ENCODE assay signal across 1 cellular context in the genomic region with DNA sequence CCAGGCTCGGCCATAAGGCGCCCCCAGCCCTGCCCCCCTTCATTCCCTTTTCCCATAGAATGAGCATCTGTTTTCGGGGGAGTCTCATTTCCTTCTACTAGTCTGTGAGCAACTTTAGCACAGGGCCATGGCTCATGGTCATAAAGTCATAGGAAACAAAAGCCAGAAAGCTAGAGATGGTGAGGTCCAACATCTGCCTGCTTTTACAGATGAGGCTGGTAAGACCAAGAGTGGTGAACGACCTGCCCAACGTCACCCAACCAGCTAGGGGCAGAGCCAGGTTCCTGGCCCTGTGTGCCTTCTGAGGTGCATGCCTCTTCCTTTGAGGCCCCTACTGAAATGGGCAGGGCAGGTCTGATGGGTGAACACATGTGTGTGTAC.
TF ChIP-seq lines count a peak whose summit lies in the region.

No MANE protein-coding gene starts in this region.

TF ChIP-seq in H1, 55 proteins besides CTCF, POLR2A, EP300 and RAD21:
- TF ChIP-seq RBBP5 (IDR thresholded peaks at IDR 0.05; ENCODE audit: borderline replicate concordance, low read depth, low read length) = no peak
- TF ChIP-seq RFX5 (IDR thresholded peaks at IDR 0.05; ENCODE audit: borderline replicate concordance, low read depth, low read length) = no peak
- no peak for TF ChIP-seq POLR2AphosphoS5 (IDR thresholded peaks at IDR 0.05; ENCODE audit: low read depth, low read length)
- TF ChIP-seq EZH2 (IDR thresholded peaks at IDR 0.05; ENCODE audit: low read depth, low read length, severe bottlenecking) = no peak
- TF ChIP-seq EGR1 (IDR thresholded peaks at IDR 0.05; ENCODE audit: borderline replicate concordance, low read depth, low read length) = no peak
- TF ChIP-seq MAFK (IDR thresholded peaks at IDR 0.05; ENCODE audit: low read depth, low read length) = no peak
- no peak for TF ChIP-seq CEBPB (IDR thresholded peaks at IDR 0.05; ENCODE audit: low read depth, low read length)
- no peak for TF ChIP-seq JUND (IDR thresholded peaks at IDR 0.05; ENCODE audit: low read length)
- TF ChIP-seq NRF1 (IDR thresholded peaks at IDR 0.05; ENCODE audit: low read depth, low read length) = no peak
- TF ChIP-seq ZNF274 (IDR thresholded peaks at IDR 0.05; ENCODE audit: borderline replicate concordance, extremely low read depth, low read length) = no peak
- TF ChIP-seq GTF2F1 (IDR thresholded peaks at IDR 0.05; ENCODE audit: borderline replicate concordance, low read depth, low read length) = no peak
- TF ChIP-seq FOSL1 (IDR thresholded peaks at IDR 0.05; ENCODE audit: insufficient read depth, low read depth, low read length) = no peak
- no peak for TF ChIP-seq KDM1A (IDR thresholded peaks at IDR 0.05; ENCODE audit: borderline replicate concordance, low read length)
- TF ChIP-seq CTBP2 (IDR thresholded peaks at IDR 0.05; ENCODE audit: borderline replicate concordance, insufficient read depth, insufficient read length, low read length) = no peak
- no peak for TF ChIP-seq CREB1 (IDR thresholded peaks at IDR 0.05)
- no peak for TF ChIP-seq SP2 (IDR thresholded peaks at IDR 0.05; ENCODE audit: low read length)
- TF ChIP-seq TBP (IDR thresholded peaks at IDR 0.05; ENCODE audit: low read depth, low read length) = no peak
- TF ChIP-seq, protein P1, sequence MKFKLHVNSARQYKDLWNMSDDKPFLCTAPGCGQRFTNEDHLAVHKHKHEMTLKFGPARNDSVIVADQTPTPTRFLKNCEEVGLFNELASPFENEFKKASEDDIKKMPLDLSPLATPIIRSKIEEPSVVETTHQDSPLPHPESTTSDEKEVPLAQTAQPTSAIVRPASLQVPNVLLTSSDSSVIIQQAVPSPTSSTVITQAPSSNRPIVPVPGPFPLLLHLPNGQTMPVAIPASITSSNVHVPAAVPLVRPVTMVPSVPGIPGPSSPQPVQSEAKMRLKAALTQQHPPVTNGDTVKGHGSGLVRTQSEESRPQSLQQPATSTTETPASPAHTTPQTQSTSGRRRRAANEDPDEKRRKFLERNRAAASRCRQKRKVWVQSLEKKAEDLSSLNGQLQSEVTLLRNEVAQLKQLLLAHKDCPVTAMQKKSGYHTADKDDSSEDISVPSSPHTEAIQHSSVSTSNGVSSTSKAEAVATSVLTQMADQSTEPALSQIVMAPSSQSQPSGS (IDR thresholded peaks at IDR 0.05; ENCODE audit: low read length) = no peak
- TF ChIP-seq SIX5 (IDR thresholded peaks at IDR 0.05; ENCODE audit: low read depth, low read length) = no peak
